In genomic region chr7:130273081-130273699, GRCh38 we compare ENCODE assay signal across 8 cellular contexts. TPM values are rescaled to one million over a fixed set of nuclear protein-coding genes. Genes with fewer than 3 reads are reported as not detected.
DNase-seq lines count a peak whose midpoint lies in the region; ATAC-seq, FAIRE-seq and TF ChIP-seq lines count a peak whose summit lies in the region.

No MANE protein-coding gene starts in this region.

- peak overlapping the region; percentile 68 for H3K4me3 Mint-ChIP-seq in astrocyte (ENCODE audit: unreplicated experiment)

- no peak for TF ChIP-seq POLR2A in upper lobe of left lung (IDR thresholded peaks at IDR 0.05)

- peaks cover 3% of the 10 kb centered on the region for H3K9me3 Mint-ChIP-seq in astrocyte (ENCODE audit: unreplicated experiment)

- H3K4me1 ChIP-seq in astrocyte (ENCODE audit: insufficient read depth, low read length) (peaks cover 32% of the 10 kb centered on the region), upper lobe of left lung (peaks cover 5 to 15% (median 13%) of the 10 kb centered on the region in 4 donors)

- H2AFZ ChIP-seq in astrocyte (ENCODE audit: low read depth, low read length): peak overlapping the region; percentile 79

- no peak for TF ChIP-seq CTCF in astrocyte (IDR thresholded peaks at IDR 0.05; ENCODE audit: insufficient read depth, low read depth, low read length)
- TF ChIP-seq CTCF in upper lobe of left lung (IDR thresholded peaks at IDR 0.05): no peak

- FAIRE-seq in astrocyte (lab: Jason Lieb, UNC): no peak

- peak overlapping the region; percentile 79 for H3K4me2 ChIP-seq in astrocyte (ENCODE audit: low read length)

- H3K36me3 Mint-ChIP-seq in astrocyte (ENCODE audit: low read depth, unreplicated experiment): no peaks in the 10 kb centered on the region

- H3K9me3 ChIP-seq in astrocyte (ENCODE audit: insufficient read depth, low read depth, low read length): no peaks in the 10 kb centered on the region
- no peaks in the 10 kb centered on the region for H3K9me3 ChIP-seq in upper lobe of left lung
- H3K9me3 ChIP-seq in MG63: no peaks in the 10 kb centered on the region

- H3K36me3 ChIP-seq in astrocyte (ENCODE audit: insufficient read depth, low read length) (no peaks in the 10 kb centered on the region), upper lobe of left lung (no peaks in the 10 kb centered on the region), MG63 (no peaks in the 10 kb centered on the region)

- H3K27ac Mint-ChIP-seq in astrocyte (ENCODE audit: unreplicated experiment): peak overlapping the region; percentile 88

- peaks cover 2% of the 10 kb centered on the region for H3K27me3 Mint-ChIP-seq in astrocyte (ENCODE audit: low read depth, unreplicated experiment)

- H3K27ac ChIP-seq in astrocyte (ENCODE audit: low read depth, low read length) (peak overlapping the region; percentile 55), upper lobe of left lung (no peak overlapping the region)

- no peaks in the 10 kb centered on the region for H4K20me1 ChIP-seq in astrocyte (ENCODE audit: insufficient read depth, low read length)

- DNase-seq in DMS153 treated with DMSO at 0.1 percent for 48 hours (lab: John Stamatoyannopoulos, UW; ENCODE audit: unreplicated experiment) (peak; percentile 94), NCI-H187 treated with DMSO at 0.1 percent for 48 hours (lab: John Stamatoyannopoulos, UW) (peak; percentile 93), astrocyte (ENCODE audit: low read depth) (peak; percentile 75), kidney glomerular epithelial cell (lab: John Stamatoyannopoulos, UW) (peak; percentile 17), upper lobe of left lung (no peak), MG63 (no peak), HUDEP-2 (lab: John Stamatoyannopoulos, UW; ENCODE audit: unreplicated experiment in 76 of 76) (no peak), NCI-H2196 (lab: John Stamatoyannopoulos, UW; ENCODE audit: unreplicated experiment) (no peak)

- WGBS in upper lobe of left lung, 2 donors: 5 to 6% methylated on average over 19 of the region's 19 CpGs

- peak overlapping the region; percentile 45 for H3K4me3 ChIP-seq in astrocyte (ENCODE audit: insufficient read depth, low read depth, low read length)
- peak overlapping the region in 3 of 4 donors; percentile 3 to 22 (median 19) for H3K4me3 ChIP-seq in upper lobe of left lung
- H3K4me3 ChIP-seq in MG63: no peak overlapping the region

- H3K79me2 ChIP-seq in astrocyte (ENCODE audit: insufficient read depth, low read length): no peaks in the 10 kb centered on the region

- TF ChIP-seq EP300 in upper lobe of left lung (IDR thresholded peaks at IDR 0.05): no peak

- H3K9ac ChIP-seq in astrocyte (ENCODE audit: low read length): peak overlapping the region; percentile 64

- H3K27me3 ChIP-seq in astrocyte (ENCODE audit: insufficient read depth, low read length) (no peaks in the 10 kb centered on the region), upper lobe of left lung (no peaks in the 10 kb centered on the region), MG63 (no peaks in the 10 kb centered on the region)

- H3K4me1 Mint-ChIP-seq in astrocyte (ENCODE audit: low read depth, unreplicated experiment): peaks cover 35% of the 10 kb centered on the region

- no peak for ATAC-seq in upper lobe of left lung (ENCODE audit: low FRiP score in 2 of 2)

RNA-seq across cellular contexts. Expression of gene CPA2, which starts 6.5 kb away (rescaled TPM):
- not detected in 2 replicates for total RNA-seq in astrocyte
- 1 to 10 TPM in 2 of 6 donors, not detected in 4; 1.1 to 2.8 TPM for total RNA-seq in upper lobe of left lung
- 1.0 and 1.6 TPM in 2 replicates for total RNA-seq in MG63 (2014; rRNA removed; shearing (Covaris generic); ENCODE audit: low replicate concordance)

RNA-seq across cellular contexts. Expression of gene CPA4, which starts 19.8 kb away (rescaled TPM):
- total RNA-seq in astrocyte: 98.6 and 111 TPM in 2 replicates
- under 1 TPM in 2 of 6 donors, not detected in 4; 0.20 to 0.34 TPM for total RNA-seq in upper lobe of left lung
- total RNA-seq in MG63 (2014; rRNA removed; shearing (Covaris generic); ENCODE audit: low replicate concordance): 238 and 337 TPM in 2 replicates

Comparison
In these comparisons a context has a peak if more than half of its experiments do, and no peak if none do; other contexts are left out.
1. DNase-seq: peak in DMS153 treated with DMSO at 0.1 percent for 48 hours (single experiment), NCI-H187 treated with DMSO at 0.1 percent for 48 hours (single experiment), astrocyte (single experiment) and kidney glomerular epithelial cell (single experiment); none in upper lobe of left lung (0 of 2), MG63 (single experiment), HUDEP-2 (0 of 76) and NCI-H2196 (single experiment).
2. RNA of gene CPA4, which starts 19.8 kb away (total RNA-seq): 238 to 337 TPM in MG63 and 98.6 to 111 TPM in astrocyte; 0.20 to 0.34 TPM in upper lobe of left lung; every median in the first group is over 10 times any median in the second.